15 cellular contexts compared by ENCODE assay signal in the genomic region with DNA sequence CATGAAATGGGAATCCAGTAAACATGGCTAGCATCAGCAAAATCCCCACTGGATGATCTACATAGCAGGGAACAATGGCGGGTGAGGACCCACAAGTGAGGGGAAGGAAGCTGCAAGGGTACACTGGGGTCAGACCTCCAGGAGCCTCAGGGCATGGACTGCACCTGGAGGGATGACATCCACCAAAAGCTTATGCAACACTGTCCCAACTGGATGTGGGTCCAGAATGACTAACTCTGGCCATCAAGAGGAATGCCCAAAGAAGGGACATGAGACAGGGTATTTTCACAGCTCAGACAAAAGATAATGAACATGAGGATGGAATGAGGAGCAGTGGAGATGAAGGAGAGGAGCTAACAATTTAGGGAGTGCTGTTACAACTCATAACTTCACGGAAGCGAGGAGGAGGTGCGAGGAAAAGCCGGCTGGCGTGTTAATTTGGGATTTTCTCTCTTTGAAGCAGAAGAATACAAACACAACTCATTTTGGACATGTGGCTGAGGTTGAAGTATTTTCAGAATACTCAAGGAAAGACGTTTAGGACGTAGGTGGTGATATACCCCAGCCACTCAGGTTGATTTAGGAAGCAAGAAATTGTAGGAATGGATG. TPM values are rescaled to one million over a fixed set of nuclear protein-coding genes. Genes with fewer than 3 reads are reported as not detected.
DNase-seq lines count a peak whose midpoint lies in the region; ATAC-seq and TF ChIP-seq lines count a peak whose summit lies in the region.
"Had no signal": no experiment of that assay in that cellular context is flagged by ENCODE, and none has a peak within 500 bp of the region (broad histone marks: within the 10 kb centered on the region; RNA-seq: fewer than 3 reads in every experiment).

No MANE protein-coding gene starts in this region.

- TF ChIP-seq CTCF in endothelial cell (IDR thresholded peaks at IDR 0.05; ENCODE audit: unreplicated experiment) (no peak), nephron progenitor cell (IDR thresholded peaks at IDR 0.05) (no peak)

- ATAC-seq in T-helper 17 cell (no peak), GM18858 (IDR thresholded peaks at IDR 0.05; ENCODE audit: unreplicated experiment) (no peak), HG02571 (IDR thresholded peaks at IDR 0.05; ENCODE audit: unreplicated experiment) (no peak)

- DNase-seq in T-helper 17 cell (no peak), endothelial cell (ENCODE audit: low spot score) (no peak), nephron progenitor cell (no peak), superior temporal gyrus (ENCODE audit: extremely low spot score) (peak; percentile 56)
- no peak for DNase-seq in stimulated activated CD8-positive, alpha-beta memory T cell treated with anti-CD3 and anti-CD28 coated beads, Interleukin-4, amount 100 ng/mL, for 48 hours
- DNase-seq: 8988T, AML-193, DMS53, GF-D8, HCEC 1CT, HFFc6, IMR-90 had no signal

- no peaks in the 10 kb centered on the region for H3K27me3 Mint-ChIP-seq in T-helper 17 cell
- H3K27me3 Mint-ChIP-seq in endothelial cell (ENCODE audit: unreplicated experiment): peaks cover 9% of the 10 kb centered on the region
- no peaks in the 10 kb centered on the region for H3K27me3 Mint-ChIP-seq in nephron progenitor cell (ENCODE audit: low read depth, poor library complexity)

- H3K27ac Mint-ChIP-seq in T-helper 17 cell (peak overlapping the region; percentile 21), endothelial cell (ENCODE audit: unreplicated experiment) (peak overlapping the region; percentile 68), nephron progenitor cell (peak overlapping the region; percentile 13)
- H3K27ac Mint-ChIP-seq: HFFc6 had no signal

- H3K9me3 Mint-ChIP-seq in endothelial cell (ENCODE audit: unreplicated experiment) (no peaks in the 10 kb centered on the region), nephron progenitor cell (no peaks in the 10 kb centered on the region)
- H3K9me3 Mint-ChIP-seq: HFFc6 had no signal

- no peak overlapping the region for H3K4me3 Mint-ChIP-seq in T-helper 17 cell
- peak overlapping the region; percentile 82 for H3K4me3 Mint-ChIP-seq in endothelial cell (ENCODE audit: unreplicated experiment)
- no peak overlapping the region for H3K4me3 Mint-ChIP-seq in nephron progenitor cell
- H3K4me3 Mint-ChIP-seq: HFFc6 had no signal

- H3K9me3 ChIP-seq in T-helper 17 cell (ENCODE audit: control insufficient read depth, low read length, poor library complexity, severe bottlenecking): no peaks in the 10 kb centered on the region

- H3K4me1 Mint-ChIP-seq in T-helper 17 cell: peaks cover 17% of the 10 kb centered on the region
- peaks cover 37% of the 10 kb centered on the region for H3K4me1 Mint-ChIP-seq in endothelial cell (ENCODE audit: unreplicated experiment)
- H3K4me1 Mint-ChIP-seq in nephron progenitor cell: peaks cover 18% of the 10 kb centered on the region

- H3K36me3 Mint-ChIP-seq in T-helper 17 cell (ENCODE audit: low read depth) (peaks cover 5% of the 10 kb centered on the region), endothelial cell (ENCODE audit: low read depth, unreplicated experiment) (peaks cover 27% of the 10 kb centered on the region), nephron progenitor cell (ENCODE audit: low read depth) (peaks cover 21% of the 10 kb centered on the region)

RNA-seq across cellular contexts. Expression of a gene that starts 5.7 kb away (rescaled TPM):
- total RNA-seq in T-helper 17 cell (10 to 100 TPM; 14.4 to 16.3 TPM), endothelial cell (ENCODE audit: unreplicated experiment) (97.4 TPM)

RNA-seq across cellular contexts. Expression of a gene that starts 45.7 kb away (rescaled TPM):
- total RNA-seq in T-helper 17 cell (not detected), endothelial cell (ENCODE audit: unreplicated experiment) (86.4 TPM)
- total RNA-seq: HFFc6, HT-29, IMR-90 had no signal

Comparison
In these comparisons a context has a peak if more than half of its experiments do, and no peak if none do; other contexts are left out.
1. H3K27ac Mint-ChIP-seq: peak in every context shown above with its lines; median percentile 68 in endothelial cell; 21 in T-helper 17 cell; 13 in nephron progenitor cell.
2. RNA of a gene that starts 45.7 kb away (total RNA-seq): 86.4 TPM in endothelial cell (single experiment); not detected in T-helper 17 cell; every median in the first group is over 10 times any median in the second.